In the genomic region with DNA sequence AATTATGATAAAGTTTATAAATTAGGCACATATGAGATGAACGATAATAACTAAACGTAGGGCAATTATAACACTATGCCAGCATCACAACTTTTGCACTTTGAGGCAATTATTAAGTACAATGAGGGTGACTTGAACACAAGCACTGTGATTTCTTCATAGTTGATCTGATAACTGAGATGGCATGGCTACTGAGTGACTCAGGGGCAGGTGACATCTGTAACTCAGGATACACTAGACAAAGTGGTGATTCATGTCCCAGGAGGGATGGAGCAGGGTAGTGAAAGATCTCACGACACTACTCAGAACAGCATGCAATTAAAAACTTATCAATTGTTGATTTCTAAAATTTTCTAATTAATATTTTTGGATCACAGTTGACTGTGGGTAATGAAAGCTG, we compare ENCODE assay signal across 11 cellular contexts.
DNase-seq lines count a peak whose midpoint lies in the region; ATAC-seq, FAIRE-seq and TF ChIP-seq lines count a peak whose summit lies in the region.
"Had no signal": no experiment of that assay in that cellular context is flagged by ENCODE, and none has a peak within 500 bp of the region (broad histone marks: within the 10 kb centered on the region; RNA-seq: fewer than 3 reads in every experiment).

No MANE protein-coding gene starts in this region.

- no peak overlapping the region for H3K9ac ChIP-seq in K562 (ENCODE audit: insufficient read depth in 1 of 2, low read depth in 2 of 2, low read length in 2 of 2)

- ATAC-seq in K562 (no peak), GM21447 (IDR thresholded peaks at IDR 0.05; ENCODE audit: unreplicated experiment) (no peak), HG03520 (IDR thresholded peaks at IDR 0.05; ENCODE audit: unreplicated experiment) (no peak)

- no peaks in the 10 kb centered on the region for H3K36me3 ChIP-seq in K562 (ENCODE audit: control insufficient read depth, insufficient read depth, low read length)
- H3K36me3 ChIP-seq: colonic mucosa, vagina had no signal

- no peak for FAIRE-seq in K562 (lab: Jason Lieb, UNC)

- in situ Hi-C loops in K562 (cut with MboI): no loop called here

- CTCF ChIA-PET in K562 (lab: Yijun Ruan, JAX; ENCODE audit: low intra/inter-chr PET ratio): no interaction called here

- POLR2A ChIA-PET in K562 (lab: Yijun Ruan, JAX): no interaction called here

- no peak overlapping the region for H3K4me3 ChIP-seq in K562
- H3K4me3 ChIP-seq: colonic mucosa, vagina had no signal

- H3K27ac ChIP-seq in K562 (ENCODE audit: extremely low read depth, low read depth, low read length): no peak overlapping the region
- H3K27ac ChIP-seq: colonic mucosa, vagina had no signal

- intact Hi-C loops in K562 (cut with micrococcal nuclease): no loop called here

- TF ChIP-seq EP300 in K562 (IDR thresholded peaks at IDR 0.05; ENCODE audit: low read length): no peak

- no peaks in the 10 kb centered on the region for H3K9me1 ChIP-seq in K562 (ENCODE audit: control insufficient read depth, insufficient read depth, low read length)

- DNase-seq in COLO829 (ENCODE audit: low spot score): peak; percentile 81
- peak; percentile 8 for DNase-seq in HK-2 (ENCODE audit: unreplicated experiment)
- peak in 1 of 4 experiments; percentile 26 for DNase-seq in K562 (ENCODE audit: extremely low read depth in 1 of 4, low spot score in 3 of 4)
- peak; percentile 9 to 41 for DNase-seq in lung microvascular endothelial cell (ENCODE audit: low read depth in 2 of 2)
- DNase-seq in ecto neural progenitor cell (ENCODE audit: low spot score): no peak
- DNase-seq in NCI-H128 (lab: John Stamatoyannopoulos, UW; ENCODE audit: unreplicated experiment): no peak
- DNase-seq: colonic mucosa, DMS 273 treated with DMSO at 0.1 percent for 48 hours had no signal

- TF ChIP-seq POLR2A in K562 (conservative IDR thresholded peaks at IDR 0.05): no peak

- H4K20me1 ChIP-seq in K562 (replicated peaks; ENCODE audit: control insufficient read depth, insufficient read depth, low read length): no peaks in the 10 kb centered on the region

- no peak for TF ChIP-seq RAD21 in K562 (CRISPR knock-in tag; conservative IDR thresholded peaks at IDR 0.05 in 1 of 2, IDR thresholded peaks at IDR 0.05 in 1 of 2)

- H3K79me2 ChIP-seq in K562 (ENCODE audit: control insufficient read depth, insufficient read depth, low read length): no peaks in the 10 kb centered on the region

- no peak for TF ChIP-seq CTCF in K562 (IDR thresholded peaks at IDR 0.05 in 2 of 3, conservative IDR thresholded peaks at IDR 0.05 in 1 of 3; ENCODE audit: insufficient read depth in 2 of 3, low read depth in 1 of 3, low read length in 3 of 3)

- no TSS peak for BruUV-seq in K562 (replicated peaks; lab: Mats Ljungman, UMichigan)

- no peaks in the 10 kb centered on the region; a peak in 1 of 5 replicates for H3K4me1 ChIP-seq in K562 (replicated peaks in 1 of 2; ENCODE audit: control insufficient read depth in 2 of 2, insufficient read depth in 2 of 2, low read length in 2 of 2)
- H3K4me1 ChIP-seq: colonic mucosa had no signal

- no peaks in the 10 kb centered on the region for H3K27me3 ChIP-seq in K562 (ENCODE audit: control insufficient read depth in 2 of 2, insufficient read depth in 2 of 2, low read length in 2 of 2)
- H3K27me3 ChIP-seq: colonic mucosa, vagina had no signal

- no peaks in the 10 kb centered on the region for H3K9me3 ChIP-seq in K562 (replicated peaks; ENCODE audit: control insufficient read depth, insufficient read depth, low read depth, low read length)
- H3K9me3 ChIP-seq: colonic mucosa, vagina had no signal

- H2AFZ ChIP-seq in K562 (ENCODE audit: low read depth, low read length): no peak overlapping the region

- WGBS in K562 (ENCODE audit: insufficient coverage, low coverage, missing lambda C conversion rate): 39% methylated on average over 3 of the region's 3 CpGs

- H3K4me2 ChIP-seq in K562 (ENCODE audit: insufficient read depth, low read length): no peak overlapping the region

TF ChIP-seq in K562, 482 proteins besides CTCF, POLR2A, EP300 and RAD21:
- TF ChIP-seq, protein P1, sequence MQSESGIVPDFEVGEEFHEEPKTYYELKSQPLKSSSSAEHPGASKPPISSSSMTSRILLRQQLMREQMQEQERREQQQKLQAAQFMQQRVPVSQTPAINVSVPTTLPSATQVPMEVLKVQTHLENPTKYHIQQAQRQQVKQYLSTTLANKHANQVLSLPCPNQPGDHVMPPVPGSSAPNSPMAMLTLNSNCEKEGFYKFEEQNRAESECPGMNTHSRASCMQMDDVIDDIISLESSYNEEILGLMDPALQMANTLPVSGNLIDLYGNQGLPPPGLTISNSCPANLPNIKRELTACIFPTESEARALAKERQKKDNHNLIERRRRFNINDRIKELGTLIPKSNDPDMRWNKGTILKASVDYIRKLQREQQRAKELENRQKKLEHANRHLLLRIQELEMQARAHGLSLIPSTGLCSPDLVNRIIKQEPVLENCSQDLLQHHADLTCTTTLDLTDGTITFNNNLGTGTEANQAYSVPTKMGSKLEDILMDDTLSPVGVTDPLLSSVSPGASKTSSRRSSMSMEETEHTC (IDR thresholded peaks at IDR 0.05): 0 out of 2 replicates have a peak, but pooled peaks have one; percentile 25
- peak; percentile 43 for TF ChIP-seq MEIS2 (IDR thresholded peaks at IDR 0.05; ENCODE audit: partially characterized antibody)
- TF ChIP-seq, protein P2, sequence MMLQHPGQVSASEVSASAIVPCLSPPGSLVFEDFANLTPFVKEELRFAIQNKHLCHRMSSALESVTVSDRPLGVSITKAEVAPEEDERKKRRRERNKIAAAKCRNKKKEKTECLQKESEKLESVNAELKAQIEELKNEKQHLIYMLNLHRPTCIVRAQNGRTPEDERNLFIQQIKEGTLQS (IDR thresholded peaks at IDR 0.05): peak; percentile 79
- TF ChIP-seq, protein P2 (CRISPR knock-in tag; conservative IDR thresholded peaks at IDR 0.05): no peak
- TF ChIP-seq FOSL1 (tag; conservative IDR thresholded peaks at IDR 0.05): peak; percentile 92
- no peak for TF ChIP-seq POLR2B (IDR thresholded peaks at IDR 0.05; ENCODE audit: low read depth, partially characterized antibody)
- peak; percentile 10 to 28; a peak in 1 of 4 replicates for TF ChIP-seq KDM1A (IDR thresholded peaks at IDR 0.05)
- peak; percentile 38; the same call in 1 of the 2 replicates for TF ChIP-seq ARID1B (IDR thresholded peaks at IDR 0.05)
- TF ChIP-seq SMARCA4 (IDR thresholded peaks at IDR 0.05): peak; percentile 53; the same call in 1 of the 2 replicates
- TF ChIP-seq CEBPG (CRISPR knock-in tag; IDR thresholded peaks at IDR 0.05): no peak
- TF ChIP-seq CEBPG (tag; conservative IDR thresholded peaks at IDR 0.05 in 1 of 2, IDR thresholded peaks at IDR 0.05 in 1 of 2): peak; percentile 17 to 74; a peak in 2 of 4 replicates
- TF ChIP-seq STAT5B (CRISPR knock-in tag; IDR thresholded peaks at IDR 0.05): no peak
- peak; percentile 81; the same call in 1 of the 2 replicates for TF ChIP-seq JUND (IDR thresholded peaks at IDR 0.05; ENCODE audit: borderline replicate concordance, low read depth, low read length)
- no peak for TF ChIP-seq JUND (tag; IDR thresholded peaks at IDR 0.05; ENCODE audit: borderline replicate concordance, low read depth, low read length)
- peak; percentile 39 for TF ChIP-seq CBFA2T3 (IDR thresholded peaks at IDR 0.05)
- no peak for TF ChIP-seq GABPB2 (CRISPR knock-in tag; conservative IDR thresholded peaks at IDR 0.05)
- TF ChIP-seq, protein P3, sequence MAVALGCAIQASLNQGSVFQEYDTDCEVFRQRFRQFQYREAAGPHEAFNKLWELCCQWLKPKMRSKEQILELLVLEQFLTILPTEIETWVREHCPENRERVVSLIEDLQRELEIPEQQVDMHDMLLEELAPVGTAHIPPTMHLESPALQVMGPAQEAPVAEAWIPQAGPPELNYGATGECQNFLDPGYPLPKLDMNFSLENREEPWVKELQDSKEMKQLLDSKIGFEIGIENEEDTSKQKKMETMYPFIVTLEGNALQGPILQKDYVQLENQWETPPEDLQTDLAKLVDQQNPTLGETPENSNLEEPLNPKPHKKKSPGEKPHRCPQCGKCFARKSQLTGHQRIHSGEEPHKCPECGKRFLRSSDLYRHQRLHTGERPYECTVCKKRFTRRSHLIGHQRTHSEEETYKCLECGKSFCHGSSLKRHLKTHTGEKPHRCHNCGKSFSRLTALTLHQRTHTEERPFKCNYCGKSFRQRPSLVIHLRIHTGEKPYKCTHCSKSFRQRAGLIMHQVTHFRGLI (CRISPR knock-in tag; IDR thresholded peaks at IDR 0.05): no peak
- TF ChIP-seq FOS (IDR thresholded peaks at IDR 0.05; ENCODE audit: extremely low read depth, insufficient read length): peak; percentile 50
- TF ChIP-seq JUN (IDR thresholded peaks at IDR 0.05; ENCODE audit: borderline replicate concordance, low read depth, low read length): peak; percentile 84; the same call in 1 of the 2 replicates
- TF ChIP-seq JUN (CRISPR knock-in tag; IDR thresholded peaks at IDR 0.05; ENCODE audit: borderline replicate concordance): no peak
- no peak for TF ChIP-seq NR2F6 (CRISPR knock-in tag; IDR thresholded peaks at IDR 0.05)
- TF ChIP-seq, protein P4, sequence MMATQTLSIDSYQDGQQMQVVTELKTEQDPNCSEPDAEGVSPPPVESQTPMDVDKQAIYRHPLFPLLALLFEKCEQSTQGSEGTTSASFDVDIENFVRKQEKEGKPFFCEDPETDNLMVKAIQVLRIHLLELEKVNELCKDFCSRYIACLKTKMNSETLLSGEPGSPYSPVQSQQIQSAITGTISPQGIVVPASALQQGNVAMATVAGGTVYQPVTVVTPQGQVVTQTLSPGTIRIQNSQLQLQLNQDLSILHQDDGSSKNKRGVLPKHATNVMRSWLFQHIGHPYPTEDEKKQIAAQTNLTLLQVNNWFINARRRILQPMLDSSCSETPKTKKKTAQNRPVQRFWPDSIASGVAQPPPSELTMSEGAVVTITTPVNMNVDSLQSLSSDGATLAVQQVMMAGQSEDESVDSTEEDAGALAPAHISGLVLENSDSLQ (IDR thresholded peaks at IDR 0.05): peak; percentile 43
- TF ChIP-seq SMARCE1 (IDR thresholded peaks at IDR 0.05): 0 out of 2 replicates have a peak, but pooled peaks have one; percentile 26

Comparison
In these comparisons a context has a peak if more than half of its experiments do, and no peak if none do; other contexts are left out.
1. DNase-seq: peak in COLO829 (single experiment), HK-2 (single experiment) and lung microvascular endothelial cell (2 of 2); none in ecto neural progenitor cell (single experiment) and NCI-H128 (single experiment).